1 cellular context compared by ENCODE assay signal in the genomic region with DNA sequence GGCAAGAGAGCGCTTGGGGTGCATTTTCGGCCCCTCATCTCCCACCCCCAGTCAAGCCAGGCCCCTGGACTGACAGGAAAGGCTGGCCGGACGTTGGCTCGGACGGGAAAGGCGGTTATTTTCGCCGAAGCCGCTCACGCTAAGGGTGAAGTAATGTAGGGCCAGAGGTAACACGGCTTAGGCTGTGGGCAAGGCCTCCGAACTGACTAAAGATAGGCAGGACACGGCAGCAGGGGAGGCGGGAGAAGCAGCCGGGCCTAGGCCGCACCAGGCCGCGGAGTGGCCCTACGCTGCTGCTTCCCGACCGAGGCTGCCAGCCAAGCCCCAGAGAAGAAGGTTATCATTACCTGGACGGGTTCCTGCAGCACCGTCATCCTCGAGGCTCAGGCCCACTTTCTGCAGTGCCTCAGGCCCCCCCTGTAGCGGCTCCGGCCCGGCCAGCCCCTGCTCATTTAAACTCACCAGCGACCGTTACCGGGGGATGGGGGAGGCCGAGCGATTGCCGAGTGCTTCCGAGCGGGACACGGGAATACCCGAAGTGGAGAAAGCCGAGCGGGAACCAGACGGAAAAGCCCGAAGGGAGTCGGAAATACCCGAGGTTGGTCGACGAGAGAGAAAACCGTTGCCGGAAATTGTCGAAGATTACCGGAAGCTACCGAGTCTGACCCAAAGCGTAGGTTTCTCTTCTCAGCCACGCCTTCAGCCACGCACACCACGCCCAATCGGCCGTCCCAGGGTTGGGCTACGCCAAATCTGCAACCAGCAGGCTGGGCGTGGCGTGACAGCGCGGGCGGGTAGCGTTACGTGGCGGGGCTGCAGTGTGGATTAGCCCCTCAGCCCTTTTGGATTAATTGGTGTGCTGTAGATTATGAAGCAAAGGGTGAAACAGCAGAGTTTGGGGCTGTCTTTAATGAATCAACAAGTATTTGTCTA.
TF ChIP-seq lines count a peak whose summit lies in the region.

A gene with protein sequence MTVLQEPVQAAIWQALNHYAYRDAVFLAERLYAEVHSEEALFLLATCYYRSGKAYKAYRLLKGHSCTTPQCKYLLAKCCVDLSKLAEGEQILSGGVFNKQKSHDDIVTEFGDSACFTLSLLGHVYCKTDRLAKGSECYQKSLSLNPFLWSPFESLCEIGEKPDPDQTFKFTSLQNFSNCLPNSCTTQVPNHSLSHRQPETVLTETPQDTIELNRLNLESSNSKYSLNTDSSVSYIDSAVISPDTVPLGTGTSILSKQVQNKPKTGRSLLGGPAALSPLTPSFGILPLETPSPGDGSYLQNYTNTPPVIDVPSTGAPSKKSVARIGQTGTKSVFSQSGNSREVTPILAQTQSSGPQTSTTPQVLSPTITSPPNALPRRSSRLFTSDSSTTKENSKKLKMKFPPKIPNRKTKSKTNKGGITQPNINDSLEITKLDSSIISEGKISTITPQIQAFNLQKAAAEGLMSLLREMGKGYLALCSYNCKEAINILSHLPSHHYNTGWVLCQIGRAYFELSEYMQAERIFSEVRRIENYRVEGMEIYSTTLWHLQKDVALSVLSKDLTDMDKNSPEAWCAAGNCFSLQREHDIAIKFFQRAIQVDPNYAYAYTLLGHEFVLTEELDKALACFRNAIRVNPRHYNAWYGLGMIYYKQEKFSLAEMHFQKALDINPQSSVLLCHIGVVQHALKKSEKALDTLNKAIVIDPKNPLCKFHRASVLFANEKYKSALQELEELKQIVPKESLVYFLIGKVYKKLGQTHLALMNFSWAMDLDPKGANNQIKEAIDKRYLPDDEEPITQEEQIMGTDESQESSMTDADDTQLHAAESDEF (minus strand): TSS at position 497 of the 933 bp plus-strand sequence. CDS start 123 bp downstream, at position 374.

TF ChIP-seq in H1, 55 proteins besides CTCF, POLR2A, EP300 and RAD21 (continued from another document):
- no peak for TF ChIP-seq SRF (IDR thresholded peaks at IDR 0.05; ENCODE audit: low read depth, low read length)
